Comparison of ENCODE assay signal across 26 cellular contexts in genomic region chr2:200314976-200315567, GRCh38. TPM values are rescaled to one million over a fixed set of nuclear protein-coding genes. Genes with fewer than 3 reads are reported as not detected.
DNase-seq lines count a peak whose midpoint lies in the region; ATAC-seq and TF ChIP-seq lines count a peak whose summit lies in the region.
"Had no signal": no experiment of that assay in that cellular context is flagged by ENCODE, and none has a peak within 500 bp of the region (broad histone marks: within the 10 kb centered on the region; RNA-seq: fewer than 3 reads in every experiment).

No MANE protein-coding gene starts in this region.

- peaks cover 26% of the 10 kb centered on the region for H3K36me3 Mint-ChIP-seq in Calu3 (ENCODE audit: insufficient read depth, unreplicated experiment)
- H3K36me3 Mint-ChIP-seq: activated CD4-positive, alpha-beta memory T cell treated with anti-CD3 and anti-CD28 coated beads for 36 hours; activated naive CD8-positive, alpha-beta T cell treated with anti-CD3 and anti-CD28 coated beads for 36 hours had no signal

- H2AFZ ChIP-seq in osteoblast (ENCODE audit: low read length): no peak overlapping the region

- peaks cover 62% of the 10 kb centered on the region for H3K4me1 ChIP-seq in osteoblast (ENCODE audit: insufficient read depth, low read length)

- H3K27ac Mint-ChIP-seq in Calu3 (ENCODE audit: unreplicated experiment): peak overlapping the region; percentile 59
- H3K27ac Mint-ChIP-seq: activated CD4-positive, alpha-beta memory T cell treated with anti-CD3 and anti-CD28 coated beads for 36 hours; activated naive CD8-positive, alpha-beta T cell treated with anti-CD3 and anti-CD28 coated beads for 36 hours; naive thymus-derived CD4-positive, alpha-beta T cell had no signal

- H3K9me3 ChIP-seq in MG63 (no peaks in the 10 kb centered on the region), osteoblast (ENCODE audit: low read depth, low read length) (no peaks in the 10 kb centered on the region)
- H3K9me3 ChIP-seq: A549, thoracic aorta, vagina had no signal

- peak overlapping the region; percentile 24 for H3K4me3 Mint-ChIP-seq in Calu3 (ENCODE audit: low read depth, unreplicated experiment)
- H3K4me3 Mint-ChIP-seq: activated CD4-positive, alpha-beta memory T cell treated with anti-CD3 and anti-CD28 coated beads for 36 hours; activated naive CD8-positive, alpha-beta T cell treated with anti-CD3 and anti-CD28 coated beads for 36 hours had no signal

- intact Hi-C loops in Calu3 (cut with micrococcal nuclease; ENCODE audit: unreplicated experiment): no loop called here

- H3K4me3 ChIP-seq in MG63 (no peak overlapping the region), osteoblast (ENCODE audit: insufficient read depth, low read length) (no peak overlapping the region)
- H3K4me3 ChIP-seq: A549, thoracic aorta, vagina had no signal

- no peak for ATAC-seq in GM19351 (IDR thresholded peaks at IDR 0.05; ENCODE audit: unreplicated experiment)
- ATAC-seq in HG02642 (IDR thresholded peaks at IDR 0.05; ENCODE audit: poor library complexity, unreplicated experiment): no peak
- no peak for ATAC-seq in GM18873 (IDR thresholded peaks at IDR 0.05; ENCODE audit: low FRiP score, unreplicated experiment)
- ATAC-seq: naive thymus-derived CD4-positive, alpha-beta T cell had no signal

- peaks cover 93% of the 10 kb centered on the region for H3K79me2 ChIP-seq in osteoblast (ENCODE audit: insufficient read depth, low read length)

- peaks cover 10% of the 10 kb centered on the region for H4K20me1 ChIP-seq in osteoblast (ENCODE audit: insufficient read depth, low read length)

- BruUV-seq in Calu3 (replicated peaks; lab: Mats Ljungman, UMichigan): no TSS peak

- no peaks in the 10 kb centered on the region for H3K9me3 Mint-ChIP-seq in Calu3 (ENCODE audit: low read depth, unreplicated experiment)
- H3K9me3 Mint-ChIP-seq: activated CD4-positive, alpha-beta memory T cell treated with anti-CD3 and anti-CD28 coated beads for 36 hours; activated naive CD8-positive, alpha-beta T cell treated with anti-CD3 and anti-CD28 coated beads for 36 hours had no signal

- H3K27ac ChIP-seq in epithelial cell of prostate (peak overlapping the region; percentile 46), osteoblast (ENCODE audit: low read depth, low read length) (peak overlapping the region; percentile 58)
- H3K27ac ChIP-seq: thoracic aorta, vagina had no signal

- peak overlapping the region; percentile 57 for H3K4me2 ChIP-seq in osteoblast (ENCODE audit: insufficient read depth, low read length)

- H3K27me3 ChIP-seq in MG63 (no peaks in the 10 kb centered on the region), osteoblast (ENCODE audit: insufficient read depth, low read length) (no peaks in the 10 kb centered on the region)
- H3K27me3 ChIP-seq: BE2C, vagina had no signal

- DNase-seq in Calu3 (no peak), MG63 (peak; percentile 60), epithelial cell of prostate (ENCODE audit: low read depth, low spot score) (no peak), osteoblast (ENCODE audit: insufficient read length, low spot score, missing footprints) (no peak), T-helper 1 cell (no peak)
- DNase-seq: activated CD4-positive, alpha-beta memory T cell treated with anti-CD3 and anti-CD28 coated beads for 36 hours; activated CD4-positive, CD25-positive, alpha-beta regulatory T cell; activated CD8-positive, alpha-beta memory T cell treated with anti-CD3 and anti-CD28 coated beads, Interleukin-2, amount 50 U/mL, for 48 hours; activated naive CD8-positive, alpha-beta T cell treated with anti-CD3 and anti-CD28 coated beads for 36 hours; BE2C; erythroblast; kidney; MM.1S; naive thymus-derived CD4-positive, alpha-beta T cell; NCI-H1417; NCI-H2081 treated with DMSO at 0.1 percent for 48 hours; NCI-H345; nucleus accumbens; Right ventricle myocardium superior; stimulated activated naive CD4-positive, alpha-beta T cell treated with Interleukin-2 at 50 U/mL for 16 hours had no signal

- CTCF ChIA-PET in Calu3 (lab: Charles Lee): interaction anchor here (0.6 kb wide), 1 partner anchor 97 kb away, joined by 4 read pairs; no protein-coding TSS in a partner anchor

- H3K4me1 Mint-ChIP-seq in Calu3 (ENCODE audit: low read depth, unreplicated experiment): peaks cover 90% of the 10 kb centered on the region
- H3K4me1 Mint-ChIP-seq: activated naive CD8-positive, alpha-beta T cell treated with anti-CD3 and anti-CD28 coated beads for 36 hours had no signal

- H3K36me3 ChIP-seq in MG63: no peaks in the 10 kb centered on the region
- H3K36me3 ChIP-seq in osteoblast (ENCODE audit: insufficient read depth, low read length): no peaks in the 10 kb centered on the region
- H3K36me3 ChIP-seq: BE2C, thoracic aorta, vagina had no signal

- TF ChIP-seq CTCF in Calu3 (IDR thresholded peaks at IDR 0.05; ENCODE audit: unreplicated experiment) (no peak), osteoblast (IDR thresholded peaks at IDR 0.05; ENCODE audit: extremely low read depth, low read depth, low read length) (no peak)

- H3K27me3 Mint-ChIP-seq in Calu3 (ENCODE audit: unreplicated experiment): no peaks in the 10 kb centered on the region
- H3K27me3 Mint-ChIP-seq: activated CD4-positive, alpha-beta memory T cell treated with anti-CD3 and anti-CD28 coated beads for 36 hours had no signal

RNA-seq across cellular contexts. Expression of gene SPATS2L, which starts 8.6 kb away (rescaled TPM):
- total RNA-seq in Calu3 (2022) (378 and 497 TPM in 2 replicates), osteoblast (74.6 and 85.2 TPM in 2 replicates)
- total RNA-seq in MG63 (2014; rRNA removed; shearing (Covaris generic); ENCODE audit: low replicate concordance): 26.6 and 27.2 TPM in 2 replicates
